14 cellular contexts compared by ENCODE assay signal in the genomic region with DNA sequence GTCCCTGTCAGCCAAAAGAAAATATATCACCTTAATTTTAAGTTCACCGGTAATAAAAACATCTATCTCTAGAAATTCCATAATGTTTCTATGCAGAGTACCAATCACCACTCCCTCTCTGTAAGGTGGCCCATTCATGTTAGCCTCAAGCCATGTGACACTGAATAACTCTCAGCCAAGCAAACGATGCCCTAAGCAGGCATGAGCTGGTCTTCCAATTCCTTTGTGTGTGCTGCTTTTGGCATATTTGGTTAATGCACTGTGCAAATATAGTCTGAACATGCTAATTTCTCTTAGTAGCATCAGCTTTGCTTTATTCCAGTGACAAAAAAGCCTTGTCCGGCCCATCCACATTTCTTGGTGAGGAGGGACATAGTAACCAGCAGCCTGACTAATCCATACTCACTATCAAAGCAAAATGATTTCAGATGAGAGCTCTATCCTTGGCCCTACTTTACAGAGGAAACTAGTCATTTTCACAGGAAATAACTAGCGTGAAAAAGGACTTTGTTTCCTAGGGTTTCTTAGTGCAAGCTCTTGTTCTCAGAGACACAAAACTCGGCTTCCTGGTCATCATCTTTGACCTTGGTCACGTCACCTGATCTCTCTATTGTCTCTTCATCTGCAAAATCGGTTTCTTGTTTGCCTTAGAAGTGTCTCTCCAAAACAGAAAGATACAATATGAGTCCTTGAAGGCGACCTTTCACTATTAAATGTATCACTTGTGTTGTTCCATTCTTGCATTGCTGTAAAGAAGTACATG. TPM values are rescaled to one million over a fixed set of nuclear protein-coding genes. Genes with fewer than 3 reads are reported as not detected.
DNase-seq lines count a peak whose midpoint lies in the region; ATAC-seq and TF ChIP-seq lines count a peak whose summit lies in the region.
"Had no signal": no experiment of that assay in that cellular context is flagged by ENCODE, and none has a peak within 500 bp of the region (broad histone marks: within the 10 kb centered on the region; RNA-seq: fewer than 3 reads in every experiment).

No MANE protein-coding gene starts in this region.

- no peaks in the 10 kb centered on the region for H3K27me3 ChIP-seq in osteoblast (ENCODE audit: insufficient read depth, low read length)
- H3K27me3 ChIP-seq: tibial artery had no signal

- H3K27me3 Mint-ChIP-seq in activated T-cell treated with anti-CD3 and anti-CD28 coated beads, Interleukin-2, amount 50 U/mL, for 24 hours, result no peaks in the 10 kb centered on the region
- no peaks in the 10 kb centered on the region for H3K27me3 Mint-ChIP-seq in activated naive CD8-positive, alpha-beta T cell treated with anti-CD3 and anti-CD28 coated beads, Interleukin-2, amount 50 U/mL, for 24 hours

- H3K27ac Mint-ChIP-seq in activated T-cell treated with anti-CD3 and anti-CD28 coated beads, Interleukin-2, amount 50 U/mL, for 24 hours, result peak overlapping the region; percentile 88
- peak overlapping the region; percentile 52 for H3K27ac Mint-ChIP-seq in activated naive CD8-positive, alpha-beta T cell treated with anti-CD3 and anti-CD28 coated beads, Interleukin-2, amount 50 U/mL, for 24 hours

- no peaks in the 10 kb centered on the region for H4K20me1 ChIP-seq in osteoblast (ENCODE audit: insufficient read depth, low read length)

- no peak for ATAC-seq in activated naive CD8-positive, alpha-beta T cell treated with anti-CD3 and anti-CD28 coated beads, Interleukin-2, amount 50 U/mL, for 24 hours
- ATAC-seq in HG02610 (IDR thresholded peaks at IDR 0.05; ENCODE audit: unreplicated experiment), result no peak
- ATAC-seq: Panc1 had no signal

- no peaks in the 10 kb centered on the region for H3K9me3 ChIP-seq in osteoblast (ENCODE audit: low read depth, low read length)
- H3K9me3 ChIP-seq: prostate gland, tibial artery had no signal

- no peak for DNase-seq in activated T-cell treated with anti-CD3 and anti-CD28 coated beads, Interleukin-2, amount 50 U/mL, for 24 hours
- DNase-seq in activated T-cell treated with anti-CD3 and anti-CD28 coated beads, Interleukin-2, amount 50 U/mL, for 1 hour, result no peak
- DNase-seq in NCI-H748 treated with DMSO at 0.1 percent for 48 hours (lab: John Stamatoyannopoulos, UW), result peak; percentile 16
- no peak for DNase-seq in activated naive CD8-positive, alpha-beta T cell treated with anti-CD3 and anti-CD28 coated beads, Interleukin-2, amount 50 U/mL, for 24 hours
- peak; percentile 56 for DNase-seq in osteoblast (ENCODE audit: insufficient read length, low spot score, missing footprints)
- no peak for DNase-seq in NCI-H187 treated with DMSO at 0.1 percent for 48 hours (lab: John Stamatoyannopoulos, UW)
- no peak for DNase-seq in RKO (ENCODE audit: low spot score)
- DNase-seq: activated CD4-positive, alpha-beta T cell treated with anti-CD3 and anti-CD28 coated beads for 4 hours; erythroblast; NCI-H2171; tibial artery had no signal

- H3K9me3 Mint-ChIP-seq in activated T-cell treated with anti-CD3 and anti-CD28 coated beads, Interleukin-2, amount 50 U/mL, for 24 hours, result peaks cover 5% of the 10 kb centered on the region
- H3K9me3 Mint-ChIP-seq in activated naive CD8-positive, alpha-beta T cell treated with anti-CD3 and anti-CD28 coated beads, Interleukin-2, amount 50 U/mL, for 24 hours, result peaks cover 11% of the 10 kb centered on the region

- no peak overlapping the region for H3K4me3 ChIP-seq in osteoblast (ENCODE audit: insufficient read depth, low read length)
- H3K4me3 ChIP-seq: prostate gland, tibial artery had no signal

- H3K4me1 ChIP-seq in osteoblast (ENCODE audit: insufficient read depth, low read length), result peaks cover 8% of the 10 kb centered on the region
- H3K4me1 ChIP-seq: prostate gland, tibial artery had no signal

- no peak overlapping the region for H3K4me3 Mint-ChIP-seq in activated T-cell treated with anti-CD3 and anti-CD28 coated beads, Interleukin-2, amount 50 U/mL, for 24 hours
- H3K4me3 Mint-ChIP-seq in activated naive CD8-positive, alpha-beta T cell treated with anti-CD3 and anti-CD28 coated beads, Interleukin-2, amount 50 U/mL, for 24 hours, result no peak overlapping the region

- H3K27ac ChIP-seq in osteoblast (ENCODE audit: low read depth, low read length), result no peak overlapping the region
- H3K27ac ChIP-seq: prostate gland, tibial artery had no signal

- no peak for TF ChIP-seq CTCF in osteoblast (IDR thresholded peaks at IDR 0.05; ENCODE audit: extremely low read depth, low read depth, low read length)

- no peaks in the 10 kb centered on the region for H3K79me2 ChIP-seq in osteoblast (ENCODE audit: insufficient read depth, low read length)

- peaks cover 78% of the 10 kb centered on the region for H3K36me3 Mint-ChIP-seq in activated T-cell treated with anti-CD3 and anti-CD28 coated beads, Interleukin-2, amount 50 U/mL, for 24 hours (ENCODE audit: low read depth)
- peaks cover 39% of the 10 kb centered on the region for H3K36me3 Mint-ChIP-seq in activated naive CD8-positive, alpha-beta T cell treated with anti-CD3 and anti-CD28 coated beads, Interleukin-2, amount 50 U/mL, for 24 hours (ENCODE audit: low read depth)

- H2AFZ ChIP-seq in osteoblast (ENCODE audit: low read length), result no peak overlapping the region

- H3K4me2 ChIP-seq in osteoblast (ENCODE audit: insufficient read depth, low read length), result no peak overlapping the region

- H3K36me3 ChIP-seq in osteoblast (ENCODE audit: insufficient read depth, low read length), result no peaks in the 10 kb centered on the region
- H3K36me3 ChIP-seq: prostate gland, tibial artery had no signal

- peaks cover 70% of the 10 kb centered on the region for H3K4me1 Mint-ChIP-seq in activated T-cell treated with anti-CD3 and anti-CD28 coated beads, Interleukin-2, amount 50 U/mL, for 24 hours (ENCODE audit: low read depth)
- peaks cover 58% of the 10 kb centered on the region for H3K4me1 Mint-ChIP-seq in activated naive CD8-positive, alpha-beta T cell treated with anti-CD3 and anti-CD28 coated beads, Interleukin-2, amount 50 U/mL, for 24 hours

RNA-seq across cellular contexts. Expression of gene RTRAF, which starts 59.2 kb away (rescaled TPM):
- total RNA-seq in osteoblast, result 53.2 and 63.6 TPM in 2 replicates

Comparison
In these comparisons a context has a peak if more than half of its experiments do, and no peak if none do; other contexts are left out.
1. DNase-seq: peak in NCI-H748 treated with DMSO at 0.1 percent for 48 hours (single experiment) and osteoblast (single experiment); none in activated T-cell treated with anti-CD3 and anti-CD28 coated beads, Interleukin-2, amount 50 U/mL, for 24 hours (single experiment), activated T-cell treated with anti-CD3 and anti-CD28 coated beads, Interleukin-2, amount 50 U/mL, for 1 hour (single experiment), activated naive CD8-positive, alpha-beta T cell treated with anti-CD3 and anti-CD28 coated beads, Interleukin-2, amount 50 U/mL, for 24 hours (single experiment), NCI-H187 treated with DMSO at 0.1 percent for 48 hours (single experiment) and RKO (single experiment).